1 cellular context compared by ENCODE assay signal in genomic region chr2:104849618-104850097, GRCh38.
TF ChIP-seq lines count a peak whose summit lies in the region.

No MANE protein-coding gene starts in this region.

TF ChIP-seq in HEK293, 187 proteins besides CTCF, POLR2A, EP300 and RAD21 (continued from another document and continues in another):
- TF ChIP-seq ZBTB11 (tag by site-specific recombination; conservative IDR thresholded peaks at IDR 0.05; ENCODE audit: low read depth) (no peak), GLI4 (tag by site-specific recombination; IDR thresholded peaks at IDR 0.05) (no peak), ZNF19 (tag by site-specific recombination; IDR thresholded peaks at IDR 0.05; ENCODE audit: low read depth) (no peak), ZNF785 (tag by site-specific recombination; IDR thresholded peaks at IDR 0.05) (no peak), ZNF18 (tag by site-specific recombination; IDR thresholded peaks at IDR 0.05) (no peak), SETDB1 (IDR thresholded peaks at IDR 0.05; ENCODE audit: insufficient read length, low read length) (no peak), ZFP41 (tag by site-specific recombination; IDR thresholded peaks at IDR 0.05; ENCODE audit: borderline replicate concordance) (no peak), ZNF488 (tag by site-specific recombination; IDR thresholded peaks at IDR 0.05) (no peak), ZBTB17 (tag by site-specific recombination; IDR thresholded peaks at IDR 0.05) (no peak), ZNF518A (tag by site-specific recombination; conservative IDR thresholded peaks at IDR 0.05; ENCODE audit: low read depth) (no peak), ZNF548 (tag by site-specific recombination; IDR thresholded peaks at IDR 0.05) (no peak), ZNF366 (tag by site-specific recombination; conservative IDR thresholded peaks at IDR 0.05) (peak; percentile 36; the same call in 1 of the 2 replicates), ZNF560 (tag by site-specific recombination; IDR thresholded peaks at IDR 0.05; ENCODE audit: borderline replicate concordance) (no peak), KLF7 (tag by site-specific recombination; IDR thresholded peaks at IDR 0.05; ENCODE audit: borderline replicate concordance) (no peak), ZNF473 (tag by site-specific recombination; IDR thresholded peaks at IDR 0.05) (no peak), ZSCAN30 (tag by site-specific recombination; IDR thresholded peaks at IDR 0.05) (no peak), ZNF302 (tag by site-specific recombination; IDR thresholded peaks at IDR 0.05; ENCODE audit: low read depth) (no peak), ZNF658 (tag by site-specific recombination; IDR thresholded peaks at IDR 0.05) (no peak), ZNF571 (tag by site-specific recombination; IDR thresholded peaks at IDR 0.05) (no peak), MYNN (tag by site-specific recombination; IDR thresholded peaks at IDR 0.05; ENCODE audit: borderline replicate concordance) (0 out of 2 replicates have a peak, but pooled peaks have one; percentile 40), YY1 (tag by site-specific recombination; IDR thresholded peaks at IDR 0.05) (no peak), ZNF239 (tag by site-specific recombination; IDR thresholded peaks at IDR 0.05) (no peak), ZNF544 (tag by site-specific recombination; IDR thresholded peaks at IDR 0.05) (no peak), PRDM6 (tag by site-specific recombination; IDR thresholded peaks at IDR 0.05) (peak; percentile 96), ZNF639 (tag by site-specific recombination; IDR thresholded peaks at IDR 0.05) (no peak), ZNF555 (tag by site-specific recombination; conservative IDR thresholded peaks at IDR 0.05) (no peak), ZBTB26 (tag by site-specific recombination; optimal IDR thresholded peaks at IDR 0.05) (no peak), ZNF423 (tag by site-specific recombination; IDR thresholded peaks at IDR 0.05) (no peak), INSM2 (tag by site-specific recombination; IDR thresholded peaks at IDR 0.05) (no peak), ZNF311 (tag by site-specific recombination; IDR thresholded peaks at IDR 0.05; ENCODE audit: borderline replicate concordance) (no peak), ZNF350 (tag by site-specific recombination; IDR thresholded peaks at IDR 0.05) (no peak), PRDM4 (tag by site-specific recombination; IDR thresholded peaks at IDR 0.05) (peak; percentile 56), GFI1B (tag by site-specific recombination; IDR thresholded peaks at IDR 0.05) (no peak), ZNF654 (tag by site-specific recombination; IDR thresholded peaks at IDR 0.05; ENCODE audit: low read depth) (peak; percentile 63), HOXD13 (CRISPR knock-in tag; IDR thresholded peaks at IDR 0.05; ENCODE audit: borderline replicate concordance) (0 out of 2 replicates have a peak, but pooled peaks have one; percentile 26), ZNF777 (tag by site-specific recombination; IDR thresholded peaks at IDR 0.05; ENCODE audit: borderline replicate concordance) (no peak), ZNF645 (tag by site-specific recombination; IDR thresholded peaks at IDR 0.05) (no peak), ZNF580 (tag by site-specific recombination; IDR thresholded peaks at IDR 0.05) (no peak), ZNF202 (tag by site-specific recombination; IDR thresholded peaks at IDR 0.05; ENCODE audit: borderline replicate concordance) (no peak)
